In genomic region chr9:75233011-75233410, GRCh38 we compare ENCODE assay signal across 23 cellular contexts.
"Had no signal": no experiment of that assay in that cellular context is flagged by ENCODE, and none has a peak within 500 bp of the region (broad histone marks: within the 10 kb centered on the region; RNA-seq: fewer than 3 reads in every experiment).

No MANE protein-coding gene starts in this region.

- H3K27ac ChIP-seq: cardiac muscle cell, gastrocnemius medialis, pancreas, upper lobe of left lung had no signal

- H3K27me3 ChIP-seq: cardiac muscle cell, gastrocnemius medialis, pancreas, sigmoid colon, upper lobe of left lung had no signal

- H3K9me3 ChIP-seq: gastrocnemius medialis, mucosa of descending colon, pancreas, sigmoid colon, thoracic aorta, upper lobe of left lung had no signal

- H3K4me3 ChIP-seq: cardiac muscle cell, gastrocnemius medialis, mucosa of descending colon, pancreas, sigmoid colon, thoracic aorta, upper lobe of left lung had no signal

- H3K4me1 ChIP-seq: gastrocnemius medialis had no signal

- ATAC-seq: activated CD8-positive, alpha-beta memory T cell treated with anti-CD3 and anti-CD28 coated beads, Interleukin-2, amount 10 ng/mL, durations not matched to agents 7 days and 5 days; activated naive CD8-positive, alpha-beta T cell treated with anti-CD3 and anti-CD28 coated beads, Interleukin-2, amount 50 U/mL, for 24 hours; gastrocnemius medialis; left ventricle myocardium superior; naive thymus-derived CD8-positive, alpha-beta T cell; pancreas; stimulated activated naive B cell treated with anti-CD40 and anti-IgM and Interleukin-4, amounts not matched to agents 10 μg/mL and 1 μg/mL and 100 μg/mL, for 72 hours; WTC11 had no signal

- H3K36me3 ChIP-seq: cardiac muscle cell, gastrocnemius medialis, pancreas, sigmoid colon, thoracic aorta, upper lobe of left lung had no signal

- DNase-seq: activated CD4-positive, alpha-beta memory T cell treated with anti-CD3 and anti-CD28 coated beads, Interleukin-2, amount 10 ng/mL, durations not matched to agents 7 days and 5 days; activated CD4-positive, alpha-beta T cell treated with anti-CD3 and anti-CD28 coated beads for 4 hours; activated CD8-positive, alpha-beta memory T cell treated with anti-CD3 and anti-CD28 coated beads, Interleukin-2, amount 10 ng/mL, durations not matched to agents 7 days and 5 days; activated naive CD4-positive, alpha-beta T cell treated with anti-CD3 and anti-CD28 coated beads, Interleukin-2, amount 10 ng/mL, durations not matched to agents 7 days and 5 days; activated naive CD8-positive, alpha-beta T cell treated with anti-CD3 and anti-CD28 coated beads, Interleukin-2, amount 50 U/mL, for 24 hours; aorta; dermis blood vessel endothelial cell; effector memory CD4-positive, alpha-beta T cell; gastrocnemius medialis; head of caudate nucleus; immature natural killer cell; left ventricle myocardium superior; mucosa of descending colon; naive thymus-derived CD8-positive, alpha-beta T cell; pancreas; sigmoid colon; stimulated activated naive B cell treated with anti-CD40 and anti-IgM and Interleukin-4, amounts not matched to agents 10 μg/mL and 1 μg/mL and 100 μg/mL, for 72 hours; SW 1271; T-helper 2 cell; upper lobe of left lung had no signal
